ENCODE assay signal across 21 cellular contexts in genomic region chr7:28550580-28551205, GRCh38.
"Had no signal": no experiment of that assay in that cellular context is flagged by ENCODE, and none has a peak within 500 bp of the region (broad histone marks: within the 10 kb centered on the region; RNA-seq: fewer than 3 reads in every experiment).

No MANE protein-coding gene starts in this region.

- H3K4me3 ChIP-seq: body of pancreas, coronary artery, left lung, tibial nerve, uterus had no signal

- H3K9me3 ChIP-seq: body of pancreas, neutrophil, uterus had no signal

- H3K27me3 ChIP-seq: body of pancreas, left lung, neutrophil, tibial nerve, uterus had no signal

- H3K4me1 ChIP-seq: left lung, uterus had no signal

- H3K4me1 Mint-ChIP-seq: naive B cell; stimulated activated memory B cell treated with anti-CD40 and anti-IgM and Interleukin-4, amounts not matched to agents 10 μg/mL and 1 μg/mL and 100 μg/mL, for 72 hours had no signal

- ATAC-seq: activated CD8-positive, alpha-beta T cell treated with anti-CD3 and anti-CD28 coated beads for 36 hours; activated T-cell treated with anti-CD3 and anti-CD28 coated beads, Interleukin-2, amount 50 U/mL, for 72 hours; body of pancreas; esophagus mucosa; left lung; stimulated activated memory B cell treated with anti-CD40 and anti-IgM and Interleukin-4, amounts not matched to agents 10 μg/mL and 1 μg/mL and 100 μg/mL, for 72 hours had no signal

- H3K4me3 Mint-ChIP-seq: activated CD8-positive, alpha-beta T cell treated with anti-CD3 and anti-CD28 coated beads for 36 hours; activated naive CD8-positive, alpha-beta T cell; activated T-cell treated with anti-CD3 and anti-CD28 coated beads, Interleukin-2, amount 50 U/mL, for 72 hours; stimulated activated memory B cell treated with anti-CD40 and anti-IgM and Interleukin-4, amounts not matched to agents 10 μg/mL and 1 μg/mL and 100 μg/mL, for 72 hours had no signal

- H3K27ac Mint-ChIP-seq: activated CD8-positive, alpha-beta T cell treated with anti-CD3 and anti-CD28 coated beads for 36 hours; activated naive CD8-positive, alpha-beta T cell; activated T-cell treated with anti-CD3 and anti-CD28 coated beads, Interleukin-2, amount 50 U/mL, for 72 hours; naive B cell; stimulated activated memory B cell treated with anti-CD40 and anti-IgM and Interleukin-4, amounts not matched to agents 10 μg/mL and 1 μg/mL and 100 μg/mL, for 72 hours had no signal

- DNase-seq: activated CD4-positive, alpha-beta T cell treated with anti-CD3 and anti-CD28 coated beads for 48 hours; activated CD8-positive, alpha-beta memory T cell treated with anti-CD3 and anti-CD28 coated beads, Interleukin-2, amount 50 U/mL, for 4 hours; activated CD8-positive, alpha-beta T cell treated with anti-CD3 and anti-CD28 coated beads for 36 hours; activated gamma-delta T cell; activated T-cell treated with anti-CD3 and anti-CD28 coated beads, Interleukin-2, amount 50 U/mL, for 72 hours; amniotic stem cell; body of pancreas; central memory CD4-positive, alpha-beta T cell; islet precursor cell; left lung; mammary epithelial cell; naive B cell; posterior cingulate gyrus; stimulated activated CD4-positive, alpha-beta T cell treated with anti-CD3 and anti-CD28 coated beads, Interleukin-2, amount 100 ng/mL, for 48 hours; uterus had no signal

- H3K36me3 Mint-ChIP-seq: stimulated activated memory B cell treated with anti-CD40 and anti-IgM and Interleukin-4, amounts not matched to agents 10 μg/mL and 1 μg/mL and 100 μg/mL, for 72 hours had no signal

- H3K36me3 ChIP-seq: left lung, neutrophil, tibial nerve, uterus had no signal
